21 cellular contexts compared by ENCODE assay signal in genomic region chr16:76446251-76446650, GRCh38.
"Had no signal": no experiment of that assay in that cellular context is flagged by ENCODE, and none has a peak within 500 bp of the region (broad histone marks: within the 10 kb centered on the region; RNA-seq: fewer than 3 reads in every experiment).

No MANE protein-coding gene starts in this region.

- H3K4me1 ChIP-seq: esophagus muscularis mucosa, foreskin keratinocyte, gastroesophageal sphincter, heart left ventricle, left ventricle myocardium inferior, lower lobe of right lung had no signal

- H3K9me3 ChIP-seq: esophagus muscularis mucosa, gastroesophageal sphincter, heart left ventricle, left ventricle myocardium inferior, lower lobe of right lung, mucosa of descending colon had no signal

- H3K27me3 ChIP-seq: dorsolateral prefrontal cortex, esophagus muscularis mucosa, foreskin keratinocyte, gastroesophageal sphincter, heart left ventricle, hepatocyte had no signal

- H3K4me2 ChIP-seq: hepatocyte had no signal

- DNase-seq: dermis blood vessel endothelial cell; dorsolateral prefrontal cortex; effector CD4-positive, alpha-beta T cell; effector memory CD4-positive, alpha-beta T cell; foreskin keratinocyte; heart left ventricle; hypothalamus; immature natural killer cell; islet precursor cell; kidney; kidney glomerular epithelial cell; left colon; left ventricle myocardium inferior; lower lobe of right lung; mesenchymal stem cell; mucosa of descending colon; naive B cell had no signal

- H3K4me3 ChIP-seq: coronary artery, dorsolateral prefrontal cortex, esophagus muscularis mucosa, gastroesophageal sphincter, heart left ventricle, hepatocyte, left ventricle myocardium inferior, lower lobe of right lung, mucosa of descending colon had no signal

- H3K79me2 ChIP-seq: hepatocyte had no signal

- H2AFZ ChIP-seq: hepatocyte had no signal

- H3K27ac ChIP-seq: coronary artery, esophagus muscularis mucosa, foreskin keratinocyte, gastroesophageal sphincter, heart left ventricle, hepatocyte, left ventricle myocardium inferior, lower lobe of right lung had no signal

- H3K36me3 ChIP-seq: esophagus muscularis mucosa, gastroesophageal sphincter, heart left ventricle, left ventricle myocardium inferior, lower lobe of right lung had no signal
